Comparison of ENCODE assay signal across 8 cellular contexts in the genomic region with DNA sequence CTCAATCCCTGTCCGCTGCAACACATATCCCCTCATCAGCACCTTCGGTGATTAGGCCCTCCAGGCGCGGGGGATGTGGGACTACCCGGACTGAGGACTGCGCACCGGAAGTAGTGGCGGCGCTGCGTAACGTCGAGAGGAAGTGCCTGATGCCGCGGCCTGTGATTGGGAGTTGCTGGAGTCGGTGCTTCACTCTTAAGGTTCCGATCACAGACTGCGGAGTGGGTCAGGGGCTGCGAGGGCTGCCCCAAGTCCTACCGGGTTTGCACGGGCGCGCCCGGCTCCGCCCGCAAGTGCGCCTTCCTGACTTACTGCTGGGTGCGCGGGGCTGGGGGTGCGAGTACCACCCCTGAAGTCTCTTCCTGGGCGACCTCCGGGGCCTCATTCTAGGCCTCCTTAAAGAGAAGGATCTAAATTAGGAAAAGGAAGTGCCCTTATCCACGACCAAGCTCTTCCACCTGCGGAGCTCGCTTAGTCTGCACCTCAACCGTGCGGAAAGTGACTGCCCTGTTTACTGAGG. TPM values are rescaled to one million over a fixed set of nuclear protein-coding genes. Genes with fewer than 3 reads are reported as not detected.
DNase-seq lines count a peak whose midpoint lies in the region; ATAC-seq and TF ChIP-seq lines count a peak whose summit lies in the region.

Gene ALKBH3 (plus strand): TSS at position 192 of the 520 bp plus-strand sequence. CDS start 1,822 bp downstream, outside the sequence.

- H3K4me3 ChIP-seq in SJCRH30 (peak within 1 kb of the TSS; percentile 76), neural progenitor cell (peak within 1 kb of the TSS; percentile 82), stomach (peak within 1 kb of the TSS; percentile 60 to 97 (median 81))

- peaks cover 0 to 33% (median 22%) of the 10 kb centered on the region in 3 experiments; a peak in 5 of 7 replicates for H3K36me3 Mint-ChIP-seq in H9 (ENCODE audit: insufficient read depth in 1 of 3, low read depth in 3 of 3)
- peaks cover 2% of the 10 kb centered on the region for H3K36me3 Mint-ChIP-seq in neural progenitor cell

- no peaks in the 10 kb centered on the region for H3K79me1 ChIP-seq in H9 (ENCODE audit: insufficient read depth, low read depth, low read length, poor library complexity, severe bottlenecking)

- H2BK12ac ChIP-seq in H9 (ENCODE audit: insufficient read length, low read depth, low read length) = no peak within 1 kb of the TSS

- H3K4ac ChIP-seq in H9 (ENCODE audit: low read depth, low read length) = no peak within 1 kb of the TSS

- DNase-seq in H9 (peak; percentile 94), M059J (ENCODE audit: low read depth) (peak; percentile 89), SJCRH30 (peak; percentile 95 to 97), foreskin keratinocyte (peak; percentile 72 to 84), neural progenitor cell (ENCODE audit: low spot score) (peak; percentile 95), stomach (peak; percentile 95)
- peak; percentile 83 for DNase-seq in activated gamma-delta T cell treated with anti-CD3 and anti-CD28 coated beads, Interleukin-2, amount 50 U/mL, for 16 hours (ENCODE audit: low read depth)

- 0 out of 2 replicates have a peak within 1 kb of the TSS, but pooled peaks have one; percentile 49 for H2BK15ac ChIP-seq in H9 (ENCODE audit: low read depth, low read length)

- H3K23ac ChIP-seq in H9 (ENCODE audit: insufficient read length, low read depth, low read length) = no peak within 1 kb of the TSS

- H3K79me2 ChIP-seq in H9 (ENCODE audit: insufficient read depth, low read length) (no peaks in the 10 kb centered on the region), neural progenitor cell (ENCODE audit: low read depth) (peaks cover 14% of the 10 kb centered on the region)

- peaks cover 54% of the 10 kb centered on the region for H3K27me3 Mint-ChIP-seq in H9 (ENCODE audit: low read depth)
- H3K27me3 Mint-ChIP-seq in neural progenitor cell (ENCODE audit: insufficient read depth, low read depth) = peaks cover 12% of the 10 kb centered on the region

- H3K27ac ChIP-seq in H9 (ENCODE audit: insufficient read length, low read depth, low read length) (no peak within 1 kb of the TSS), SJCRH30 (peak within 1 kb of the TSS; percentile 35; the same call in 1 of the 2 replicates), foreskin keratinocyte (no peak within 1 kb of the TSS), neural progenitor cell (no peak within 1 kb of the TSS), stomach (peak within 1 kb of the TSS; percentile 23 to 80 (median 74))

- H2BK120ac ChIP-seq in H9 (ENCODE audit: low read depth, low read length, poor library complexity, severe bottlenecking) = no peak within 1 kb of the TSS

- no peak within 1 kb of the TSS for H4K91ac ChIP-seq in H9 (ENCODE audit: insufficient read length, low read depth, low read length)

- TF ChIP-seq CTCF in H9 (conservative IDR thresholded peaks at IDR 0.05) (no peak), foreskin keratinocyte (conservative IDR thresholded peaks at IDR 0.05) (peak; percentile 11), neural progenitor cell (IDR thresholded peaks at IDR 0.05) (no peak), stomach (IDR thresholded peaks at IDR 0.05) (peak in 1 of 7 experiments; percentile 41)

- no peak for TF ChIP-seq POLR2A in stomach (IDR thresholded peaks at IDR 0.05)

- no peak within 1 kb of the TSS for H2BK5ac ChIP-seq in H9 (ENCODE audit: insufficient read length, low read length)

- intact Hi-C loops in stomach (cut with DNase I; ENCODE audit: low total_unique reads) = no loop called here

- H2AFZ ChIP-seq in H9 (ENCODE audit: low read length) (peak within 1 kb of the TSS; percentile 89), neural progenitor cell (replicated peaks) (peak within 1 kb of the TSS; percentile 89)

- WGBS in H9 (ENCODE audit: extremely low coverage, insufficient read length, low lambda C conversion rate) = no CpG with 5 or more reads among the region's 36 CpGs
- WGBS in stomach, 5 donors = 0 to 1% (median 1%) methylated on average over 21 to 36 of the region's 36 CpGs

- H3K56ac ChIP-seq in H9 (ENCODE audit: insufficient read length, low read depth, low read length) = no peak within 1 kb of the TSS

- no peaks in the 10 kb centered on the region for H3F3A ChIP-seq in neural progenitor cell (ENCODE audit: low read depth)

- H3K27ac Mint-ChIP-seq in H9 (peak within 1 kb of the TSS; percentile 22 to 60 (median 37); a peak in 3 of 7 replicates), neural progenitor cell (peak within 1 kb of the TSS; percentile 87)

- H4K5ac ChIP-seq in H9 (ENCODE audit: insufficient read length, low read depth, low read length) = peak within 1 kb of the TSS; percentile 81

- H3K36me3 ChIP-seq in ES-I3 (ENCODE audit: insufficient read depth, low read length) = no peaks in the 10 kb centered on the region; the same call in 1 of the 2 replicates
- H3K36me3 ChIP-seq in SJCRH30 = peaks cover 10% of the 10 kb centered on the region
- H3K36me3 ChIP-seq in neural progenitor cell = peaks cover 4% of the 10 kb centered on the region
- peaks cover 11 to 35% (median 34%) of the 10 kb centered on the region in 4 donors for H3K36me3 ChIP-seq in stomach

- H3K9me3 Mint-ChIP-seq in H9 (peaks cover 0 to 3% of the 10 kb centered on the region in 2 experiments; a peak in 2 of 5 replicates), neural progenitor cell (no peaks in the 10 kb centered on the region)

- peaks cover 4% of the 10 kb centered on the region; the same call in 1 of the 2 replicates for H3K27me3 ChIP-seq in H9 (ENCODE audit: insufficient read depth, low read length)
- no peaks in the 10 kb centered on the region for H3K27me3 ChIP-seq in SJCRH30
- H3K27me3 ChIP-seq in foreskin keratinocyte = no peaks in the 10 kb centered on the region
- H3K27me3 ChIP-seq in neural progenitor cell = peaks cover 43% of the 10 kb centered on the region
- peaks cover 0 to 30% (median 12%) of the 10 kb centered on the region in 3 donors for H3K27me3 ChIP-seq in stomach

- peak; percentile 98 for ATAC-seq in foreskin keratinocyte

- TF ChIP-seq EP300 in stomach (IDR thresholded peaks at IDR 0.05) = no peak

- H3K4me1 Mint-ChIP-seq in H9 (peaks cover 13% of the 10 kb centered on the region in 2 experiments), neural progenitor cell (peaks cover 18% of the 10 kb centered on the region)

- H3K9me3 ChIP-seq in ES-I3 (ENCODE audit: control insufficient read depth, insufficient read depth, low read length) (no peaks in the 10 kb centered on the region), H9 (ENCODE audit: control insufficient read depth, low read depth, low read length) (no peaks in the 10 kb centered on the region), SJCRH30 (replicated peaks) (no peaks in the 10 kb centered on the region), neural progenitor cell (ENCODE audit: low read depth) (no peaks in the 10 kb centered on the region), stomach (no peaks in the 10 kb centered on the region)

- H4K20me1 ChIP-seq in H9 (ENCODE audit: control insufficient read depth, insufficient read depth, insufficient read length) = no peaks in the 10 kb centered on the region
- no peaks in the 10 kb centered on the region for H4K20me1 ChIP-seq in neural progenitor cell (ENCODE audit: low read depth)

- H3K9ac ChIP-seq in ES-I3 (ENCODE audit: low read depth, low read length) = peak within 1 kb of the TSS; percentile 80
- peak within 1 kb of the TSS; percentile 59 for H3K9ac ChIP-seq in H9 (ENCODE audit: extremely low read depth, insufficient read length, low read length)
- peak within 1 kb of the TSS; percentile 66 for H3K9ac ChIP-seq in neural progenitor cell

- peaks cover 4% of the 10 kb centered on the region; the same call in 1 of the 2 replicates for H3K4me1 ChIP-seq in ES-I3 (ENCODE audit: insufficient read depth, low read length)
- no peaks in the 10 kb centered on the region for H3K4me1 ChIP-seq in H9 (ENCODE audit: insufficient read depth, low read length)
- H3K4me1 ChIP-seq in SJCRH30 = peaks cover 3% of the 10 kb centered on the region; the same call in 1 of the 2 replicates
- peaks cover 4% of the 10 kb centered on the region for H3K4me1 ChIP-seq in foreskin keratinocyte
- H3K4me1 ChIP-seq in neural progenitor cell = peaks cover 8% of the 10 kb centered on the region
- H3K4me1 ChIP-seq in stomach = peaks cover 14 to 26% (median 24%) of the 10 kb centered on the region in 4 donors

- no peak within 1 kb of the TSS for H3K14ac ChIP-seq in H9 (ENCODE audit: insufficient read depth, low read length)

- H3K18ac ChIP-seq in H9 (ENCODE audit: insufficient read length, low read depth, low read length) = no peak within 1 kb of the TSS

- no peak within 1 kb of the TSS for H2BK20ac ChIP-seq in H9 (ENCODE audit: low read depth, low read length, poor library complexity, severe bottlenecking)

- H3T11ph ChIP-seq in H9 (ENCODE audit: low read length) = no peak within 1 kb of the TSS

- peak within 1 kb of the TSS; percentile 52 for H4K8ac ChIP-seq in H9 (replicated peaks; ENCODE audit: insufficient read length, low read depth, low read length)

- H3K23me2 ChIP-seq in H9 (ENCODE audit: insufficient read length, low read depth, low read length, poor library complexity, severe bottlenecking) = peaks cover 10% of the 10 kb centered on the region

- H2AK5ac ChIP-seq in H9 (ENCODE audit: insufficient read length, low read length) = no peak within 1 kb of the TSS

- H3K4me2 ChIP-seq in H9 (ENCODE audit: insufficient read depth, insufficient read length, low read length) (peak within 1 kb of the TSS; percentile 72), neural progenitor cell (peak within 1 kb of the TSS; percentile 83)

- H3K4me3 Mint-ChIP-seq in H9 (peak within 1 kb of the TSS; percentile 85 to 89), neural progenitor cell (peak within 1 kb of the TSS; percentile 93)

RNA-seq across cellular contexts. Expression of gene ALKBH3, which starts in this region (rescaled TPM):
- 18.8 and 22.2 TPM in 2 replicates for total RNA-seq in H9 (2021)
- total RNA-seq in M059J (2014; rRNA removed; shearing (Covaris generic)) = 39.7 and 67.3 TPM in 2 replicates
- 26.0 and 29.2 TPM in 2 replicates for total RNA-seq in SJCRH30 (2014; rRNA removed; shearing (Covaris generic))
- total RNA-seq in foreskin keratinocyte = 40.8 and 44.8 TPM in 2 replicates
- 35.6 and 36.8 TPM in 2 replicates for polyA plus RNA-seq in foreskin keratinocyte
- 21.7 and 37.4 TPM in 2 replicates for total RNA-seq in neural progenitor cell (ENCODE audit: low replicate concordance)
- total RNA-seq in stomach = 100 to 1,000 TPM in 1 of 5 donors, 10 to 100 TPM in 4; 25.7 to 113 (median 37.4) TPM
- polyA plus RNA-seq in stomach = 10 to 100 TPM; 30.8 to 49.0 (median 31.4) TPM

Comparison
In these comparisons a context has a peak if more than half of its experiments do, and no peak if none do; other contexts are left out.
1. H3K27ac ChIP-seq: peak in SJCRH30 (single experiment) and stomach (5 of 5); none in H9 (single experiment), foreskin keratinocyte (single experiment) and neural progenitor cell (single experiment).
2. Peak in every context shown above with its lines, with median percentiles within 50 percentile points of each other: H3K9ac ChIP-seq, DNase-seq and H3K4me3 ChIP-seq.